In the genomic region with DNA sequence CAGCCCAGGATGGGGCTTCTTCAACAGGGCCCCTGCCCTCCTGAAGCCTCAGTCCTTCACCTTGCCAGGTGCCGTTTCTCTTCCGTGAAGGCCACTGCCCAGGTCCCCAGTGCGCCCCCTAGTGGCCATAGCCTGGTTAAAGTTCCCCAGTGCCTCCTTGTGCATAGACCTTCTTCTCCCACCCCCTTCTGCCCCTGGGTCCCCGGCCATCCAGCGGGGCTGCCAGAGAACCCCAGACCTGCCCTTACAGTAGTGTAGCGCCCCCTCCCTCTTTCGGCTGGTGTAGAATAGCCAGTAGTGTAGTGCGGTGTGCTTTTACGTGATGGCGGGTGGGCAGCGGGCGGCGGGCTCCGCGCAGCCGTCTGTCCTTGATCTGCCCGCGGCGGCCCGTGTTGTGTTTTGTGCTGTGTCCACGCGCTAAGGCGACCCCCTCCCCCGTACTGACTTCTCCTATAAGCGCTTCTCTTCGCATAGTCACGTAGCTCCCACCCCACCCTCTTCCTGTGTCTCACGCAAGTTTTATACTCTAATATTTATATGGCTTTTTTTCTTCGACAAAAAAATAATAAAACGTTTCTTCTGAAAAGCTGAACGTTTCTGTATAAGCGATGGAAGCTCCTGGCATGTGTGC, we compare ENCODE assay signal across 1 cellular context.
TF ChIP-seq lines count a peak whose summit lies in the region.

No MANE protein-coding gene starts in this region.

TF ChIP-seq in K562, 482 proteins besides CTCF, POLR2A, EP300 and RAD21:
- TF ChIP-seq SUPT5H (IDR thresholded peaks at IDR 0.05) (no peak; the same call in 1 of the 2 replicates), CBFB (CRISPR knock-in tag; IDR thresholded peaks at IDR 0.05) (0 out of 2 replicates have a peak, but pooled peaks have one; percentile 20), PTRF (tag; IDR thresholded peaks at IDR 0.05) (no peak), MYNN (IDR thresholded peaks at IDR 0.05) (peak; percentile 16; the same call in 1 of the 2 replicates), MYNN (CRISPR knock-in tag; IDR thresholded peaks at IDR 0.05) (no peak), ATF7 (IDR thresholded peaks at IDR 0.05) (no peak), MAZ (CRISPR knock-in tag; conservative IDR thresholded peaks at IDR 0.05 in 1 of 2, IDR thresholded peaks at IDR 0.05 in 1 of 2) (no peak), JUND (IDR thresholded peaks at IDR 0.05; ENCODE audit: borderline replicate concordance, low read depth, low read length) (0 out of 2 replicates have a peak, but pooled peaks have one; percentile 9), JUND (tag; IDR thresholded peaks at IDR 0.05; ENCODE audit: borderline replicate concordance, low read depth, low read length) (no peak), HNRNPH1 (optimal IDR thresholded peaks at IDR 0.05; ENCODE audit: low read depth, low read length) (no peak), SMC3 (conservative IDR thresholded peaks at IDR 0.05; ENCODE audit: insufficient read depth, low read depth, low read length) (peak; percentile 69), SP1 (CRISPR knock-in tag; IDR thresholded peaks at IDR 0.05) (peak; percentile 25; the same call in 1 of the 2 replicates), EP400 (IDR thresholded peaks at IDR 0.05) (no peak), PRMT5 (CRISPR knock-in tag; IDR thresholded peaks at IDR 0.05) (no peak), RBM22 (IDR thresholded peaks at IDR 0.05; ENCODE audit: low read depth, low read length, poor library complexity, severe bottlenecking) (peak; percentile 96), TBP (optimal IDR thresholded peaks at IDR 0.05; ENCODE audit: low read depth, low read length) (no peak), ZNF282 (CRISPR knock-in tag; IDR thresholded peaks at IDR 0.05) (0 out of 2 replicates have a peak, but pooled peaks have one; percentile 46), ZNF445 (CRISPR knock-in tag; IDR thresholded peaks at IDR 0.05; ENCODE audit: low read depth) (no peak), POLR2AphosphoS5 (IDR thresholded peaks at IDR 0.05; ENCODE audit: control insufficient read depth, insufficient read depth, low read depth, low read length) (0 out of 2 replicates have a peak, but pooled peaks have one; percentile 30), IRF2 (CRISPR knock-in tag; IDR thresholded peaks at IDR 0.05) (0 out of 2 replicates have a peak, but pooled peaks have one; percentile 35), PML (IDR thresholded peaks at IDR 0.05; ENCODE audit: low read length) (no peak), MEF2A (IDR thresholded peaks at IDR 0.05; ENCODE audit: control insufficient read depth, low read depth, low read length) (no peak), POLR2G (IDR thresholded peaks at IDR 0.05; ENCODE audit: low read depth, low read length) (peak; percentile 78), ZBTB7A (IDR thresholded peaks at IDR 0.05; ENCODE audit: borderline replicate concordance, control insufficient read depth, low read depth, low read length) (0 out of 2 replicates have a peak, but pooled peaks have one; percentile 19), RB1 (IDR thresholded peaks at IDR 0.05; ENCODE audit: low read depth) (0 out of 2 replicates have a peak, but pooled peaks have one; percentile 37), ZNF197 (CRISPR knock-in tag; IDR thresholded peaks at IDR 0.05; ENCODE audit: low read depth) (no peak), NRF1 (conservative IDR thresholded peaks at IDR 0.05 in 1 of 2, IDR thresholded peaks at IDR 0.05 in 1 of 2) (no peak)
- TF ChIP-seq, protein P1, sequence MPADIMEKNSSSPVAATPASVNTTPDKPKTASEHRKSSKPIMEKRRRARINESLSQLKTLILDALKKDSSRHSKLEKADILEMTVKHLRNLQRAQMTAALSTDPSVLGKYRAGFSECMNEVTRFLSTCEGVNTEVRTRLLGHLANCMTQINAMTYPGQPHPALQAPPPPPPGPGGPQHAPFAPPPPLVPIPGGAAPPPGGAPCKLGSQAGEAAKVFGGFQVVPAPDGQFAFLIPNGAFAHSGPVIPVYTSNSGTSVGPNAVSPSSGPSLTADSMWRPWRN (IDR thresholded peaks at IDR 0.05; ENCODE audit: low read depth) = no peak
- TF ChIP-seq, protein P2, sequence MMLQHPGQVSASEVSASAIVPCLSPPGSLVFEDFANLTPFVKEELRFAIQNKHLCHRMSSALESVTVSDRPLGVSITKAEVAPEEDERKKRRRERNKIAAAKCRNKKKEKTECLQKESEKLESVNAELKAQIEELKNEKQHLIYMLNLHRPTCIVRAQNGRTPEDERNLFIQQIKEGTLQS (IDR thresholded peaks at IDR 0.05) = peak; percentile 34
- TF ChIP-seq, protein P2 (CRISPR knock-in tag; conservative IDR thresholded peaks at IDR 0.05) = no peak
- TF ChIP-seq, protein P3, sequence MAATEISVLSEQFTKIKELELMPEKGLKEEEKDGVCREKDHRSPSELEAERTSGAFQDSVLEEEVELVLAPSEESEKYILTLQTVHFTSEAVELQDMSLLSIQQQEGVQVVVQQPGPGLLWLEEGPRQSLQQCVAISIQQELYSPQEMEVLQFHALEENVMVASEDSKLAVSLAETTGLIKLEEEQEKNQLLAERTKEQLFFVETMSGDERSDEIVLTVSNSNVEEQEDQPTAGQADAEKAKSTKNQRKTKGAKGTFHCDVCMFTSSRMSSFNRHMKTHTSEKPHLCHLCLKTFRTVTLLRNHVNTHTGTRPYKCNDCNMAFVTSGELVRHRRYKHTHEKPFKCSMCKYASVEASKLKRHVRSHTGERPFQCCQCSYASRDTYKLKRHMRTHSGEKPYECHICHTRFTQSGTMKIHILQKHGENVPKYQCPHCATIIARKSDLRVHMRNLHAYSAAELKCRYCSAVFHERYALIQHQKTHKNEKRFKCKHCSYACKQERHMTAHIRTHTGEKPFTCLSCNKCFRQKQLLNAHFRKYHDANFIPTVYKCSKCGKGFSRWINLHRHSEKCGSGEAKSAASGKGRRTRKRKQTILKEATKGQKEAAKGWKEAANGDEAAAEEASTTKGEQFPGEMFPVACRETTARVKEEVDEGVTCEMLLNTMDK (IDR thresholded peaks at IDR 0.05; ENCODE audit: borderline replicate concordance, insufficient read depth, low read depth, low read length, poor library complexity, severe bottlenecking) = peak; percentile 89
- TF ChIP-seq, protein P4, sequence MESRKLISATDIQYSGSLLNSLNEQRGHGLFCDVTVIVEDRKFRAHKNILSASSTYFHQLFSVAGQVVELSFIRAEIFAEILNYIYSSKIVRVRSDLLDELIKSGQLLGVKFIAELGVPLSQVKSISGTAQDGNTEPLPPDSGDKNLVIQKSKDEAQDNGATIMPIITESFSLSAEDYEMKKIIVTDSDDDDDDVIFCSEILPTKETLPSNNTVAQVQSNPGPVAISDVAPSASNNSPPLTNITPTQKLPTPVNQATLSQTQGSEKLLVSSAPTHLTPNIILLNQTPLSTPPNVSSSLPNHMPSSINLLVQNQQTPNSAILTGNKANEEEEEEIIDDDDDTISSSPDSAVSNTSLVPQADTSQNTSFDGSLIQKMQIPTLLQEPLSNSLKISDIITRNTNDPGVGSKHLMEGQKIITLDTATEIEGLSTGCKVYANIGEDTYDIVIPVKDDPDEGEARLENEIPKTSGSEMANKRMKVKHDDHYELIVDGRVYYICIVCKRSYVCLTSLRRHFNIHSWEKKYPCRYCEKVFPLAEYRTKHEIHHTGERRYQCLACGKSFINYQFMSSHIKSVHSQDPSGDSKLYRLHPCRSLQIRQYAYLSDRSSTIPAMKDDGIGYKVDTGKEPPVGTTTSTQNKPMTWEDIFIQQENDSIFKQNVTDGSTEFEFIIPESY (CRISPR knock-in tag; IDR thresholded peaks at IDR 0.05) = peak; percentile 95
